ENCODE assay signal across 21 cellular contexts in genomic region chr4:78162821-78163220, GRCh38.
"Had no signal": no experiment of that assay in that cellular context is flagged by ENCODE, and none has a peak within 500 bp of the region (broad histone marks: within the 10 kb centered on the region; RNA-seq: fewer than 3 reads in every experiment).

No MANE protein-coding gene starts in this region.

- H3K4me3 Mint-ChIP-seq: activated CD4-positive, alpha-beta memory T cell treated with anti-CD3 and anti-CD28 coated beads for 36 hours; activated naive CD4-positive, alpha-beta T cell treated with anti-CD3 and anti-CD28 coated beads for 36 hours; activated T-cell treated with anti-CD3 and anti-CD28 coated beads, Interleukin-2, amount 50 U/mL, for 72 hours; dendritic cell treated with granulocyte-macrophage colony-stimulating factor and Interleukin-4, amounts not matched to agents 40 ng/mL and 50 ng/mL, for 4 days; memory B cell; naive B cell; T-helper 17 cell had no signal

- H3K4me1 Mint-ChIP-seq: naive B cell, T-helper 17 cell had no signal

- H3K36me3 Mint-ChIP-seq: activated CD4-positive, alpha-beta memory T cell treated with anti-CD3 and anti-CD28 coated beads for 36 hours; memory B cell; naive B cell had no signal

- H3K27me3 ChIP-seq: esophagus squamous epithelium, gastroesophageal sphincter, thyroid gland had no signal

- H3K4me3 ChIP-seq: esophagus squamous epithelium, gastroesophageal sphincter, thyroid gland had no signal

- H3K27me3 Mint-ChIP-seq: dendritic cell treated with granulocyte-macrophage colony-stimulating factor and Interleukin-4, amounts not matched to agents 40 ng/mL and 50 ng/mL, for 4 days; progenitor cell of endocrine pancreas had no signal

- H3K4me1 ChIP-seq: gastroesophageal sphincter, thyroid gland had no signal

- ATAC-seq: activated T-cell treated with anti-CD3 and anti-CD28 coated beads, Interleukin-2, amount 50 U/mL, for 72 hours; gastroesophageal sphincter; left cardiac atrium; stimulated activated naive CD8-positive, alpha-beta T cell treated with anti-CD3 and anti-CD28 coated beads, Interleukin-15, Interleukin-2, amounts not matched to agents 100 U/mL and 50 U/mL, for 24 hours; T-helper 17 cell had no signal

- H3K27ac ChIP-seq: esophagus squamous epithelium, gastroesophageal sphincter, thyroid gland had no signal

- DNase-seq: activated CD4-positive, alpha-beta memory T cell treated with anti-CD3 and anti-CD28 coated beads for 36 hours; activated CD4-positive, alpha-beta T cell treated with anti-CD3 and anti-CD28 coated beads for 48 hours; activated CD4-positive, CD25-positive, alpha-beta regulatory T cell; activated effector memory CD4-positive, alpha-beta T cell treated with Interleukin-2 at 50 U/mL for 16 hours; activated naive CD4-positive, alpha-beta T cell treated with anti-CD3 and anti-CD28 coated beads for 36 hours; activated T-cell treated with anti-CD3 and anti-CD28 coated beads, Interleukin-2, amount 50 U/mL, for 72 hours; effector CD8-positive, alpha-beta T cell; esophagus squamous epithelium; head of caudate nucleus; islet precursor cell; left cardiac atrium; naive B cell; retina; stimulated activated CD4-positive, alpha-beta T cell treated with anti-CD3 and anti-CD28 coated beads, Interleukin-4, amount 100 ng/mL, for 24 hours; stimulated activated naive CD8-positive, alpha-beta T cell treated with anti-CD3 and anti-CD28 coated beads, Interleukin-15, Interleukin-2, amounts not matched to agents 100 U/mL and 50 U/mL, for 24 hours; T-helper 17 cell; thyroid gland had no signal

- H3K9me3 ChIP-seq: esophagus squamous epithelium, gastroesophageal sphincter, thyroid gland had no signal

- H3K9me3 Mint-ChIP-seq: activated CD4-positive, alpha-beta memory T cell treated with anti-CD3 and anti-CD28 coated beads for 36 hours; activated naive CD4-positive, alpha-beta T cell treated with anti-CD3 and anti-CD28 coated beads for 36 hours had no signal

- H3K27ac Mint-ChIP-seq: activated CD4-positive, alpha-beta memory T cell treated with anti-CD3 and anti-CD28 coated beads for 36 hours; activated naive CD4-positive, alpha-beta T cell treated with anti-CD3 and anti-CD28 coated beads for 36 hours; activated T-cell treated with anti-CD3 and anti-CD28 coated beads, Interleukin-2, amount 50 U/mL, for 72 hours; dendritic cell treated with granulocyte-macrophage colony-stimulating factor and Interleukin-4, amounts not matched to agents 40 ng/mL and 50 ng/mL, for 4 days; memory B cell; naive B cell; progenitor cell of endocrine pancreas; T-helper 17 cell had no signal
